In genomic region chr1:44624268-44624901, GRCh38 we compare ENCODE assay signal across 35 cellular contexts. TPM values are rescaled to one million over a fixed set of nuclear protein-coding genes. Genes with fewer than 3 reads are reported as not detected.
"Had no signal": no experiment of that assay in that cellular context is flagged by ENCODE, and none has a peak within 500 bp of the region (broad histone marks: within the 10 kb centered on the region; RNA-seq: fewer than 3 reads in every experiment).

No MANE protein-coding gene starts in this region.

- H3K4me1 ChIP-seq: ascending aorta, breast epithelium had no signal

- H3K36me3 ChIP-seq: ascending aorta, breast epithelium, SJCRH30, WERI-Rb-1 had no signal

- H3K27me3 ChIP-seq: ascending aorta, breast epithelium had no signal

- H3K4me3 ChIP-seq: ascending aorta, breast epithelium, SJCRH30, SK-N-MC had no signal

- H3K27me3 Mint-ChIP-seq: activated CD4-positive, alpha-beta memory T cell treated with anti-CD3 and anti-CD28 coated beads, Interleukin-2, amount 10 ng/mL, durations not matched to agents 7 days and 5 days; activated CD8-positive, alpha-beta memory T cell treated with anti-CD3 and anti-CD28 coated beads, Interleukin-2, amount 10 ng/mL, durations not matched to agents 7 days and 5 days; activated naive CD4-positive, alpha-beta T cell treated with anti-CD3 and anti-CD28 coated beads, Interleukin-2, amount 50 U/mL, for 24 hours; activated naive CD8-positive, alpha-beta T cell treated with anti-CD3 and anti-CD28 coated beads, Interleukin-2, amount 10 ng/mL, durations not matched to agents 7 days and 5 days; IgD-negative memory B cell had no signal

- DNase-seq: activated CD4-positive, alpha-beta memory T cell treated with anti-CD3 and anti-CD28 coated beads, Interleukin-2, amount 10 ng/mL, durations not matched to agents 7 days and 5 days; activated CD4-positive, alpha-beta T cell treated with anti-CD3 and anti-CD28 coated beads for 1 hour; activated CD4-positive, alpha-beta T cell treated with anti-CD3 and anti-CD28 coated beads for 48 hours; activated CD4-positive, CD25-positive, alpha-beta regulatory T cell; activated CD8-positive, alpha-beta memory T cell treated with anti-CD3 and anti-CD28 coated beads for 24 hours; activated CD8-positive, alpha-beta memory T cell treated with anti-CD3 and anti-CD28 coated beads, Interleukin-2, amount 10 ng/mL, durations not matched to agents 7 days and 5 days; activated CD8-positive, alpha-beta memory T cell treated with anti-CD3 and anti-CD28 coated beads, Interleukin-2, amount 50 U/mL, for 48 hours; activated gamma-delta T cell; activated naive CD4-positive, alpha-beta T cell treated with Interleukin-2 at 50 U/mL for 16 hours; activated naive CD8-positive, alpha-beta T cell treated with anti-CD3 and anti-CD28 coated beads, Interleukin-2, amount 10 ng/mL, durations not matched to agents 7 days and 5 days; activated T-cell treated with anti-CD3 and anti-CD28 coated beads, Interleukin-2, amount 50 U/mL, for 1 hour; activated T-cell treated with anti-CD3 and anti-CD28 coated beads, Interleukin-2, amount 50 U/mL, for 72 hours; amygdala; Kasumi-1; KG1; NCI-H1092 treated with DMSO at 0.1 percent for 48 hours; NCI-H1417 treated with DMSO at 0.1 percent for 48 hours; NCI-H1930; NCI-H2107; NCI-H2171; NCI-H510A; NCI-H526; NCI-H748 treated with DMSO at 0.1 percent for 48 hours; NK-92 treated with Interleukin-12 subunit alpha and Interleukin-12 subunit beta, amount 100 ng/mL, for 24 hours; SHP77; T1000; WERI-Rb-1 had no signal

- H3K4me3 Mint-ChIP-seq: activated CD4-positive, alpha-beta memory T cell treated with anti-CD3 and anti-CD28 coated beads, Interleukin-2, amount 10 ng/mL, durations not matched to agents 7 days and 5 days; activated CD8-positive, alpha-beta memory T cell treated with anti-CD3 and anti-CD28 coated beads, Interleukin-2, amount 10 ng/mL, durations not matched to agents 7 days and 5 days; activated naive CD4-positive, alpha-beta T cell treated with anti-CD3 and anti-CD28 coated beads, Interleukin-2, amount 50 U/mL, for 24 hours; activated naive CD8-positive, alpha-beta T cell treated with anti-CD3 and anti-CD28 coated beads, Interleukin-2, amount 10 ng/mL, durations not matched to agents 7 days and 5 days; activated T-cell treated with anti-CD3 and anti-CD28 coated beads, Interleukin-2, amount 50 U/mL, for 72 hours; IgD-negative memory B cell had no signal

- H3K27ac ChIP-seq: ascending aorta, breast epithelium, SJCRH30, SK-N-MC, WERI-Rb-1 had no signal

- H3K9me3 Mint-ChIP-seq: activated CD4-positive, alpha-beta memory T cell treated with anti-CD3 and anti-CD28 coated beads, Interleukin-2, amount 10 ng/mL, durations not matched to agents 7 days and 5 days; activated naive CD4-positive, alpha-beta T cell treated with anti-CD3 and anti-CD28 coated beads, Interleukin-2, amount 50 U/mL, for 24 hours; activated naive CD8-positive, alpha-beta T cell treated with anti-CD3 and anti-CD28 coated beads, Interleukin-2, amount 10 ng/mL, durations not matched to agents 7 days and 5 days; activated T-cell treated with anti-CD3 and anti-CD28 coated beads, Interleukin-2, amount 50 U/mL, for 72 hours; activated T-helper 2 cell treated with anti-CD3 and anti-CD28 coated beads, Interferon-gamma antibody, Interleukin-2, Interleukin-4, amounts not matched to agents 10 μg/mL and 5 μg/mL and 100 μg/mL, durations not matched to agents 14 hours and 24 hours and 36 hours; IgD-negative memory B cell had no signal

- H3K27ac Mint-ChIP-seq: activated CD4-positive, alpha-beta memory T cell treated with anti-CD3 and anti-CD28 coated beads, Interleukin-2, amount 10 ng/mL, durations not matched to agents 7 days and 5 days; activated CD8-positive, alpha-beta memory T cell treated with anti-CD3 and anti-CD28 coated beads, Interleukin-2, amount 10 ng/mL, durations not matched to agents 7 days and 5 days; activated naive CD4-positive, alpha-beta T cell treated with anti-CD3 and anti-CD28 coated beads, Interleukin-2, amount 50 U/mL, for 24 hours; activated naive CD8-positive, alpha-beta T cell treated with anti-CD3 and anti-CD28 coated beads, Interleukin-2, amount 10 ng/mL, durations not matched to agents 7 days and 5 days; activated T-cell treated with anti-CD3 and anti-CD28 coated beads, Interleukin-2, amount 50 U/mL, for 72 hours; activated T-helper 2 cell treated with anti-CD3 and anti-CD28 coated beads, Interferon-gamma antibody, Interleukin-2, Interleukin-4, amounts not matched to agents 10 μg/mL and 5 μg/mL and 100 μg/mL, durations not matched to agents 14 hours and 24 hours and 36 hours had no signal

- H3K4me1 Mint-ChIP-seq: activated CD4-positive, alpha-beta memory T cell treated with anti-CD3 and anti-CD28 coated beads, Interleukin-2, amount 10 ng/mL, durations not matched to agents 7 days and 5 days; activated CD8-positive, alpha-beta memory T cell treated with anti-CD3 and anti-CD28 coated beads, Interleukin-2, amount 10 ng/mL, durations not matched to agents 7 days and 5 days; activated naive CD4-positive, alpha-beta T cell treated with anti-CD3 and anti-CD28 coated beads, Interleukin-2, amount 50 U/mL, for 24 hours; activated naive CD8-positive, alpha-beta T cell treated with anti-CD3 and anti-CD28 coated beads, Interleukin-2, amount 10 ng/mL, durations not matched to agents 7 days and 5 days; IgD-negative memory B cell had no signal

- ATAC-seq: activated CD8-positive, alpha-beta memory T cell treated with anti-CD3 and anti-CD28 coated beads, Interleukin-2, amount 10 ng/mL, durations not matched to agents 7 days and 5 days; activated T-cell treated with anti-CD3 and anti-CD28 coated beads, Interleukin-2, amount 50 U/mL, for 72 hours had no signal

- H3K9me3 ChIP-seq: ascending aorta, breast epithelium, SJCRH30 had no signal

- H3K36me3 Mint-ChIP-seq: activated CD8-positive, alpha-beta memory T cell treated with anti-CD3 and anti-CD28 coated beads, Interleukin-2, amount 10 ng/mL, durations not matched to agents 7 days and 5 days; activated naive CD4-positive, alpha-beta T cell treated with anti-CD3 and anti-CD28 coated beads, Interleukin-2, amount 50 U/mL, for 24 hours; activated naive CD8-positive, alpha-beta T cell treated with anti-CD3 and anti-CD28 coated beads, Interleukin-2, amount 10 ng/mL, durations not matched to agents 7 days and 5 days had no signal

RNA-seq across cellular contexts. Expression of gene ARMH1, which starts 50.1 kb away (rescaled TPM):
- total RNA-seq: ascending aorta, RPMI7951, SJCRH30 had no signal
